In genomic region chr7:1444925-1445322, GRCh38 we compare ENCODE assay signal across 9 cellular contexts.
"Had no signal": no experiment of that assay in that cellular context is flagged by ENCODE, and none has a peak within 500 bp of the region (broad histone marks: within the 10 kb centered on the region; RNA-seq: fewer than 3 reads in every experiment).

No MANE protein-coding gene starts in this region.

- ATAC-seq: HCT116 had no signal

- H3K9me3 ChIP-seq: HAP-1 had no signal

- H3K36me3 ChIP-seq: HAP-1 had no signal

- H3K4me1 ChIP-seq: HAP-1 had no signal

- H3K4me3 ChIP-seq: GM23248, HAP-1 had no signal

- DNase-seq: GM23248, GOT3, H7, HFFc6, IMR-90, KBM-7 had no signal

- H3K27ac ChIP-seq: GM23248, HL-60 had no signal
